In genomic region chrX:39427492-39428289, GRCh38 we compare ENCODE assay signal across 10 cellular contexts.
DNase-seq lines count a peak whose midpoint lies in the region; ATAC-seq lines count a peak whose summit lies in the region.
"Had no signal": no experiment of that assay in that cellular context is flagged by ENCODE, and none has a peak within 500 bp of the region (broad histone marks: within the 10 kb centered on the region; RNA-seq: fewer than 3 reads in every experiment).

No MANE protein-coding gene starts in this region.

- peaks cover 56% of the 10 kb centered on the region for H3K4me1 Mint-ChIP-seq in activated CD4-positive, alpha-beta memory T cell treated with anti-CD3 and anti-CD28 coated beads for 36 hours (ENCODE audit: low read depth)
- peaks cover 15% of the 10 kb centered on the region for H3K4me1 Mint-ChIP-seq in activated CD4-positive, alpha-beta memory T cell treated with anti-CD3 and anti-CD28 coated beads, Interleukin-2, amount 10 ng/mL, durations not matched to agents 7 days and 5 days

- POLR2A ChIA-PET in activated CD4-positive, alpha-beta memory T cell treated with anti-CD3 and anti-CD28 coated beads for 36 hours (lab: Charles Lee): interaction anchor here (1.2 kb wide), 1 partner anchor 12 kb away, joined by 4 read pairs; no protein-coding TSS in a partner anchor
- POLR2A ChIA-PET in activated CD4-positive, alpha-beta memory T cell treated with anti-CD3 and anti-CD28 coated beads, Interleukin-2, amount 10 ng/mL, durations not matched to agents 7 days and 5 days (lab: Charles Lee): no interaction called here

- H3K4me3 Mint-ChIP-seq in activated CD4-positive, alpha-beta memory T cell treated with anti-CD3 and anti-CD28 coated beads for 36 hours: no peak overlapping the region
- no peak overlapping the region for H3K4me3 Mint-ChIP-seq in activated CD4-positive, alpha-beta memory T cell treated with anti-CD3 and anti-CD28 coated beads, Interleukin-2, amount 10 ng/mL, durations not matched to agents 7 days and 5 days

- H3K27me3 Mint-ChIP-seq in activated CD4-positive, alpha-beta memory T cell treated with anti-CD3 and anti-CD28 coated beads for 36 hours: no peaks in the 10 kb centered on the region
- no peaks in the 10 kb centered on the region for H3K27me3 Mint-ChIP-seq in activated CD4-positive, alpha-beta memory T cell treated with anti-CD3 and anti-CD28 coated beads, Interleukin-2, amount 10 ng/mL, durations not matched to agents 7 days and 5 days

- DNase-seq in activated CD4-positive, alpha-beta memory T cell treated with anti-CD3 and anti-CD28 coated beads for 36 hours: peak; percentile 78
- no peak for DNase-seq in activated CD4-positive, alpha-beta memory T cell treated with anti-CD3 and anti-CD28 coated beads, Interleukin-2, amount 10 ng/mL, durations not matched to agents 7 days and 5 days
- peak; percentile 38 for DNase-seq in SW480 (ENCODE audit: low spot score)
- DNase-seq in fibroblast of gingiva (ENCODE audit: low read depth): peak; percentile 14
- peak; percentile 23 for DNase-seq in stimulated activated CD8-positive, alpha-beta memory T cell treated with anti-CD3 and anti-CD28 coated beads, Interleukin-12 subunit alpha, Interleukin-12 subunit beta, amount 100 ng/mL, for 24 hours (ENCODE audit: extremely low read depth)
- no peak for DNase-seq in GDM1 (lab: John Stamatoyannopoulos, UW)
- DNase-seq: MM.1S had no signal

- CTCF ChIA-PET in activated CD4-positive, alpha-beta memory T cell treated with anti-CD3 and anti-CD28 coated beads for 36 hours (lab: Charles Lee): interaction anchor here (0.8 kb wide), 1 partner anchor 166 kb away, joined by 3 read pairs; no protein-coding TSS in a partner anchor
- CTCF ChIA-PET in activated CD4-positive, alpha-beta memory T cell treated with anti-CD3 and anti-CD28 coated beads, Interleukin-2, amount 10 ng/mL, durations not matched to agents 7 days and 5 days (lab: Charles Lee): no interaction called here

- H3K36me3 Mint-ChIP-seq in activated CD4-positive, alpha-beta memory T cell treated with anti-CD3 and anti-CD28 coated beads for 36 hours: peaks cover 3% of the 10 kb centered on the region
- no peaks in the 10 kb centered on the region for H3K36me3 Mint-ChIP-seq in activated CD4-positive, alpha-beta memory T cell treated with anti-CD3 and anti-CD28 coated beads, Interleukin-2, amount 10 ng/mL, durations not matched to agents 7 days and 5 days (ENCODE audit: low read depth)

- ATAC-seq in GM21717 (IDR thresholded peaks at IDR 0.05; ENCODE audit: unreplicated experiment) (no peak), GM21390 (IDR thresholded peaks at IDR 0.05; ENCODE audit: unreplicated experiment) (no peak)
- ATAC-seq: left lobe of liver had no signal

- peaks cover 2% of the 10 kb centered on the region for H3K9me3 Mint-ChIP-seq in activated CD4-positive, alpha-beta memory T cell treated with anti-CD3 and anti-CD28 coated beads for 36 hours
- no peaks in the 10 kb centered on the region for H3K9me3 Mint-ChIP-seq in activated CD4-positive, alpha-beta memory T cell treated with anti-CD3 and anti-CD28 coated beads, Interleukin-2, amount 10 ng/mL, durations not matched to agents 7 days and 5 days

- intact Hi-C loops in activated CD4-positive, alpha-beta memory T cell treated with anti-CD3 and anti-CD28 coated beads for 36 hours (cut with micrococcal nuclease): loop anchor here (10.0 kb wide), 2 partner anchors 233 to 427 kb away; no protein-coding TSS in a partner anchor

- H3K27ac Mint-ChIP-seq in activated CD4-positive, alpha-beta memory T cell treated with anti-CD3 and anti-CD28 coated beads for 36 hours: peak overlapping the region; percentile 90
- no peak overlapping the region for H3K27ac Mint-ChIP-seq in activated CD4-positive, alpha-beta memory T cell treated with anti-CD3 and anti-CD28 coated beads, Interleukin-2, amount 10 ng/mL, durations not matched to agents 7 days and 5 days

Comparison
In these comparisons a context has a peak if more than half of its experiments do, and no peak if none do; other contexts are left out.
1. DNase-seq: peak in activated CD4-positive, alpha-beta memory T cell treated with anti-CD3 and anti-CD28 coated beads for 36 hours (single experiment), SW480 (single experiment), fibroblast of gingiva (single experiment) and stimulated activated CD8-positive, alpha-beta memory T cell treated with anti-CD3 and anti-CD28 coated beads, Interleukin-12 subunit alpha, Interleukin-12 subunit beta, amount 100 ng/mL, for 24 hours (single experiment); none in activated CD4-positive, alpha-beta memory T cell treated with anti-CD3 and anti-CD28 coated beads, Interleukin-2, amount 10 ng/mL, durations not matched to agents 7 days and 5 days (single experiment) and GDM1 (single experiment).